11 cellular contexts compared by ENCODE assay signal in genomic region chr10:47264797-47265281, GRCh38. TPM values are rescaled to one million over a fixed set of nuclear protein-coding genes. Genes with fewer than 3 reads are reported as not detected.
A peak's percentile ranks its signal among the peaks of the same experiment; 100 is the strongest.
DNase-seq lines count a peak whose midpoint lies in the region; ATAC-seq lines count a peak whose summit lies in the region.
"Had no signal": no experiment of that assay in that cellular context is flagged by ENCODE, and none has a peak within 500 bp of the region (broad histone marks: within the 10 kb centered on the region; RNA-seq: fewer than 3 reads in every experiment).

No MANE protein-coding gene starts in this region.

- H3K27me3 ChIP-seq in naive thymus-derived CD4-positive, alpha-beta T cell (ENCODE audit: control insufficient read depth in 2 of 2, insufficient read depth in 2 of 2, low read length in 2 of 2) = no peaks in the 10 kb centered on the region

- intact Hi-C loops in naive thymus-derived CD4-positive, alpha-beta T cell (cut with micrococcal nuclease) = loop anchor here in 1 of 2 donors (1.0 to 2.0 kb wide), 4 partner anchors 8 to 100 kb away; partner anchors contain the start of gene GDF10

- H3K4me3 Mint-ChIP-seq in activated T-cell treated with anti-CD3 and anti-CD28 coated beads, Interleukin-2, amount 50 U/mL, for 72 hours = peak overlapping the region; percentile 33 to 42
- peak overlapping the region in 9 of 10 donors; percentile 13 to 63 (median 60) for H3K4me3 Mint-ChIP-seq in naive thymus-derived CD4-positive, alpha-beta T cell
- H3K4me3 Mint-ChIP-seq in stimulated activated memory B cell treated with anti-CD40 and anti-IgM and Interleukin-4, amounts not matched to agents 10 μg/mL and 1 μg/mL and 100 μg/mL, for 72 hours = no peak overlapping the region

- no peaks in the 10 kb centered on the region for H3K36me3 ChIP-seq in naive thymus-derived CD4-positive, alpha-beta T cell (ENCODE audit: control insufficient read depth in 2 of 3, insufficient read depth in 3 of 3, low read length in 3 of 3)

- peaks cover 2 to 5% of the 10 kb centered on the region in 2 donors for H3K36me3 Mint-ChIP-seq in activated T-cell treated with anti-CD3 and anti-CD28 coated beads, Interleukin-2, amount 50 U/mL, for 72 hours (ENCODE audit: insufficient read depth in 2 of 2)
- H3K36me3 Mint-ChIP-seq in naive thymus-derived CD4-positive, alpha-beta T cell = peaks cover 0 to 13% (median 5%) of the 10 kb centered on the region in 5 donors
- H3K36me3 Mint-ChIP-seq in stimulated activated memory B cell treated with anti-CD40 and anti-IgM and Interleukin-4, amounts not matched to agents 10 μg/mL and 1 μg/mL and 100 μg/mL, for 72 hours = no peaks in the 10 kb centered on the region

- H3K4me1 ChIP-seq in naive thymus-derived CD4-positive, alpha-beta T cell (ENCODE audit: control insufficient read depth in 2 of 2, insufficient read depth in 2 of 2, low read length in 2 of 2) = peaks cover 24 to 51% of the 10 kb centered on the region in 2 donors

- peak; percentile 58 for DNase-seq in T follicular helper cell (ENCODE audit: low read depth)
- peak; percentile 60 to 76 for DNase-seq in activated T-cell treated with anti-CD3 and anti-CD28 coated beads, Interleukin-2, amount 50 U/mL, for 72 hours
- peak in 5 of 9 donors; percentile 18 to 72 (median 25) for DNase-seq in naive thymus-derived CD4-positive, alpha-beta T cell
- peak; percentile 24 to 53 for DNase-seq in stimulated activated CD8-positive, alpha-beta memory T cell treated with anti-CD3 and anti-CD28 coated beads, Interleukin-7, amount 100 ng/mL, for 48 hours (ENCODE audit: extremely low read depth in 1 of 2, low read depth in 1 of 2)
- no peak for DNase-seq in inferior parietal cortex (ENCODE audit: extremely low spot score)
- no peak for DNase-seq in NCI-H146 treated with DMSO at 0.1 percent for 48 hours (lab: John Stamatoyannopoulos, UW; ENCODE audit: unreplicated experiment)

- H3K27ac Mint-ChIP-seq in activated T-cell treated with anti-CD3 and anti-CD28 coated beads, Interleukin-2, amount 50 U/mL, for 72 hours = peak overlapping the region; percentile 82
- peak overlapping the region; percentile 22 to 94 (median 89) for H3K27ac Mint-ChIP-seq in naive thymus-derived CD4-positive, alpha-beta T cell
- H3K27ac Mint-ChIP-seq in stimulated activated memory B cell treated with anti-CD40 and anti-IgM and Interleukin-4, amounts not matched to agents 10 μg/mL and 1 μg/mL and 100 μg/mL, for 72 hours = no peak overlapping the region

- CTCF ChIA-PET in naive thymus-derived CD4-positive, alpha-beta T cell (lab: Charles Lee) = interaction anchor here (1.0 to 1.7 kb wide), 3 partner anchors 22 to 219 kb away, joined by 3 to 4 read pairs (median 3); no protein-coding TSS in a partner anchor

- no peaks in the 10 kb centered on the region for H3K27me3 Mint-ChIP-seq in activated T-cell treated with anti-CD3 and anti-CD28 coated beads, Interleukin-2, amount 50 U/mL, for 72 hours (ENCODE audit: low read depth)
- no peaks in the 10 kb centered on the region for H3K27me3 Mint-ChIP-seq in naive thymus-derived CD4-positive, alpha-beta T cell
- no peaks in the 10 kb centered on the region for H3K27me3 Mint-ChIP-seq in stimulated activated memory B cell treated with anti-CD40 and anti-IgM and Interleukin-4, amounts not matched to agents 10 μg/mL and 1 μg/mL and 100 μg/mL, for 72 hours

- no peak overlapping the region for H3K27ac ChIP-seq in naive thymus-derived CD4-positive, alpha-beta T cell (ENCODE audit: low read depth, low read length)

- no peak overlapping the region for H3K4me3 ChIP-seq in naive thymus-derived CD4-positive, alpha-beta T cell (ENCODE audit: low read length)

- POLR2A ChIA-PET in naive thymus-derived CD4-positive, alpha-beta T cell (lab: Charles Lee) = interaction anchor here (0.7 to 1.0 kb wide), 3 partner anchors 42 to 98 kb away, joined by 3 read pairs; no protein-coding TSS in a partner anchor

- no peaks in the 10 kb centered on the region for H3K9me3 ChIP-seq in naive thymus-derived CD4-positive, alpha-beta T cell (ENCODE audit: control insufficient read depth in 2 of 3, low read length in 3 of 3)

- peak; percentile 84 to 89 for ATAC-seq in activated T-cell treated with anti-CD3 and anti-CD28 coated beads, Interleukin-2, amount 50 U/mL, for 72 hours (replicated peaks in 1 of 2)
- peak; percentile 64 for ATAC-seq in naive thymus-derived CD4-positive, alpha-beta T cell
- no peak for ATAC-seq in HG02981 (IDR thresholded peaks at IDR 0.05; ENCODE audit: unreplicated experiment)
- no peak for ATAC-seq in stimulated activated memory B cell treated with anti-CD40 and anti-IgM and Interleukin-4, amounts not matched to agents 10 μg/mL and 1 μg/mL and 100 μg/mL, for 72 hours
- ATAC-seq: left colon, sciatic nerve had no signal

- peaks cover 82% of the 10 kb centered on the region for H3K4me1 Mint-ChIP-seq in activated T-cell treated with anti-CD3 and anti-CD28 coated beads, Interleukin-2, amount 50 U/mL, for 72 hours (ENCODE audit: low read depth)
- H3K4me1 Mint-ChIP-seq in naive thymus-derived CD4-positive, alpha-beta T cell = peaks cover 24 to 88% (median 74%) of the 10 kb centered on the region in 7 donors
- H3K4me1 Mint-ChIP-seq in stimulated activated memory B cell treated with anti-CD40 and anti-IgM and Interleukin-4, amounts not matched to agents 10 μg/mL and 1 μg/mL and 100 μg/mL, for 72 hours = peaks cover 24% of the 10 kb centered on the region

- peaks cover 0 to 6% of the 10 kb centered on the region in 2 donors for H3K9me3 Mint-ChIP-seq in activated T-cell treated with anti-CD3 and anti-CD28 coated beads, Interleukin-2, amount 50 U/mL, for 72 hours
- peaks cover 0 to 24% (median 5%) of the 10 kb centered on the region in 11 donors for H3K9me3 Mint-ChIP-seq in naive thymus-derived CD4-positive, alpha-beta T cell
- no peaks in the 10 kb centered on the region for H3K9me3 Mint-ChIP-seq in stimulated activated memory B cell treated with anti-CD40 and anti-IgM and Interleukin-4, amounts not matched to agents 10 μg/mL and 1 μg/mL and 100 μg/mL, for 72 hours

RNA-seq across cellular contexts. Expression of gene GDF10, which starts 35.2 kb away (rescaled TPM):
- total RNA-seq in activated T-cell treated with anti-CD3 and anti-CD28 coated beads, Interleukin-2, amount 50 U/mL, for 72 hours = under 1 TPM; 0.19 TPM
- 1 to 10 TPM in 2 of 5 experiments, under 1 TPM in 2, not detected in 1; 0.16 to 1.6 (median 0.80) TPM for total RNA-seq in naive thymus-derived CD4-positive, alpha-beta T cell
- polyA plus RNA-seq in naive thymus-derived CD4-positive, alpha-beta T cell = under 1 TPM; 0.69 to 0.82 TPM
- total RNA-seq: NCI-H460 had no signal

RNA-seq across cellular contexts. Expression of gene GDF2, which starts 57.4 kb away (rescaled TPM):
- not detected for total RNA-seq in activated T-cell treated with anti-CD3 and anti-CD28 coated beads, Interleukin-2, amount 50 U/mL, for 72 hours
- not detected for total RNA-seq in naive thymus-derived CD4-positive, alpha-beta T cell
- polyA plus RNA-seq in naive thymus-derived CD4-positive, alpha-beta T cell = not detected
- total RNA-seq: left colon, NCI-H460, sciatic nerve had no signal

Comparison
In these comparisons a context has a peak if more than half of its experiments do, and no peak if none do; other contexts are left out.
1. DNase-seq: peak in T follicular helper cell (single experiment), activated T-cell treated with anti-CD3 and anti-CD28 coated beads, Interleukin-2, amount 50 U/mL, for 72 hours (2 of 2), naive thymus-derived CD4-positive, alpha-beta T cell (5 of 9) and stimulated activated CD8-positive, alpha-beta memory T cell treated with anti-CD3 and anti-CD28 coated beads, Interleukin-7, amount 100 ng/mL, for 48 hours (2 of 2); none in inferior parietal cortex (single experiment) and NCI-H146 treated with DMSO at 0.1 percent for 48 hours (single experiment).
2. ATAC-seq: peak in activated T-cell treated with anti-CD3 and anti-CD28 coated beads, Interleukin-2, amount 50 U/mL, for 72 hours (2 of 2) and naive thymus-derived CD4-positive, alpha-beta T cell (single experiment); none in HG02981 (single experiment) and stimulated activated memory B cell treated with anti-CD40 and anti-IgM and Interleukin-4, amounts not matched to agents 10 μg/mL and 1 μg/mL and 100 μg/mL, for 72 hours (single experiment).